2 cellular contexts compared by ENCODE assay signal in genomic region chr10:93206652-93207051, GRCh38.
TF ChIP-seq lines count a peak whose summit lies in the region.

No MANE protein-coding gene starts in this region.

TF ChIP-seq in SK-N-SH, 30 proteins besides CTCF, POLR2A, EP300 and RAD21 (continued from another document):
- TF ChIP-seq USF2 (IDR thresholded peaks at IDR 0.05; ENCODE audit: borderline replicate concordance, low read depth, low read length) (no peak), RCOR1 (IDR thresholded peaks at IDR 0.05; ENCODE audit: low read length) (no peak), NFIC (IDR thresholded peaks at IDR 0.05; ENCODE audit: borderline replicate concordance) (no peak), MEF2A (IDR thresholded peaks at IDR 0.05; ENCODE audit: borderline replicate concordance, low read depth) (no peak), FOXM1 (IDR thresholded peaks at IDR 0.05; ENCODE audit: low read depth) (no peak)

TF ChIP-seq in K562, 482 proteins besides CTCF, POLR2A, EP300 and RAD21 (continued from another document):
- no peak for TF ChIP-seq ZNF407 (IDR thresholded peaks at IDR 0.05; ENCODE audit: low read depth)
- TF ChIP-seq, protein P1, sequence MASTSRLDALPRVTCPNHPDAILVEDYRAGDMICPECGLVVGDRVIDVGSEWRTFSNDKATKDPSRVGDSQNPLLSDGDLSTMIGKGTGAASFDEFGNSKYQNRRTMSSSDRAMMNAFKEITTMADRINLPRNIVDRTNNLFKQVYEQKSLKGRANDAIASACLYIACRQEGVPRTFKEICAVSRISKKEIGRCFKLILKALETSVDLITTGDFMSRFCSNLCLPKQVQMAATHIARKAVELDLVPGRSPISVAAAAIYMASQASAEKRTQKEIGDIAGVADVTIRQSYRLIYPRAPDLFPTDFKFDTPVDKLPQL (IDR thresholded peaks at IDR 0.05; ENCODE audit: extremely low read depth, insufficient read length): no peak
- TF ChIP-seq, protein P2, sequence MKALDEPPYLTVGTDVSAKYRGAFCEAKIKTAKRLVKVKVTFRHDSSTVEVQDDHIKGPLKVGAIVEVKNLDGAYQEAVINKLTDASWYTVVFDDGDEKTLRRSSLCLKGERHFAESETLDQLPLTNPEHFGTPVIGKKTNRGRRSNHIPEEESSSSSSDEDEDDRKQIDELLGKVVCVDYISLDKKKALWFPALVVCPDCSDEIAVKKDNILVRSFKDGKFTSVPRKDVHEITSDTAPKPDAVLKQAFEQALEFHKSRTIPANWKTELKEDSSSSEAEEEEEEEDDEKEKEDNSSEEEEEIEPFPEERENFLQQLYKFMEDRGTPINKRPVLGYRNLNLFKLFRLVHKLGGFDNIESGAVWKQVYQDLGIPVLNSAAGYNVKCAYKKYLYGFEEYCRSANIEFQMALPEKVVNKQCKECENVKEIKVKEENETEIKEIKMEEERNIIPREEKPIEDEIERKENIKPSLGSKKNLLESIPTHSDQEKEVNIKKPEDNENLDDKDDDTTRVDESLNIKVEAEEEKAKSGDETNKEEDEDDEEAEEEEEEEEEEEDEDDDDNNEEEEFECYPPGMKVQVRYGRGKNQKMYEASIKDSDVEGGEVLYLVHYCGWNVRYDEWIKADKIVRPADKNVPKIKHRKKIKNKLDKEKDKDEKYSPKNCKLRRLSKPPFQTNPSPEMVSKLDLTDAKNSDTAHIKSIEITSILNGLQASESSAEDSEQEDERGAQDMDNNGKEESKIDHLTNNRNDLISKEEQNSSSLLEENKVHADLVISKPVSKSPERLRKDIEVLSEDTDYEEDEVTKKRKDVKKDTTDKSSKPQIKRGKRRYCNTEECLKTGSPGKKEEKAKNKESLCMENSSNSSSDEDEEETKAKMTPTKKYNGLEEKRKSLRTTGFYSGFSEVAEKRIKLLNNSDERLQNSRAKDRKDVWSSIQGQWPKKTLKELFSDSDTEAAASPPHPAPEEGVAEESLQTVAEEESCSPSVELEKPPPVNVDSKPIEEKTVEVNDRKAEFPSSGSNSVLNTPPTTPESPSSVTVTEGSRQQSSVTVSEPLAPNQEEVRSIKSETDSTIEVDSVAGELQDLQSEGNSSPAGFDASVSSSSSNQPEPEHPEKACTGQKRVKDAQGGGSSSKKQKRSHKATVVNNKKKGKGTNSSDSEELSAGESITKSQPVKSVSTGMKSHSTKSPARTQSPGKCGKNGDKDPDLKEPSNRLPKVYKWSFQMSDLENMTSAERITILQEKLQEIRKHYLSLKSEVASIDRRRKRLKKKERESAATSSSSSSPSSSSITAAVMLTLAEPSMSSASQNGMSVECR (CRISPR knock-in tag; IDR thresholded peaks at IDR 0.05): no peak
- peak; percentile 69 for TF ChIP-seq RFX1 (IDR thresholded peaks at IDR 0.05)
